Comparison of ENCODE assay signal across 1 cellular context in genomic region chr2:69012310-69013122, GRCh38.
A peak's percentile ranks its signal among the peaks of the same experiment; 100 is the strongest.
TF ChIP-seq lines count a peak whose summit lies in the region.

No MANE protein-coding gene starts in this region.

TF ChIP-seq in HepG2, 621 proteins besides CTCF, POLR2A, EP300 and RAD21 (continues in another document):
- no peak for TF ChIP-seq ZNF354B (CRISPR knock-in tag; IDR thresholded peaks at IDR 0.05)
- TF ChIP-seq ELF4 (CRISPR knock-in tag; IDR thresholded peaks at IDR 0.05; ENCODE audit: borderline replicate concordance), result no peak
- TF ChIP-seq XBP1 (CRISPR knock-in tag; IDR thresholded peaks at IDR 0.05), result no peak
- no peak for TF ChIP-seq MIER3 (CRISPR knock-in tag; IDR thresholded peaks at IDR 0.05; ENCODE audit: borderline replicate concordance)
- TF ChIP-seq MYPOP (CRISPR knock-in tag; IDR thresholded peaks at IDR 0.05), result no peak
- no peak for TF ChIP-seq ETV5 (CRISPR knock-in tag; IDR thresholded peaks at IDR 0.05; ENCODE audit: borderline replicate concordance)
- TF ChIP-seq ZFP1 (CRISPR knock-in tag; IDR thresholded peaks at IDR 0.05), result no peak
- no peak for TF ChIP-seq ARNT (IDR thresholded peaks at IDR 0.05)
- TF ChIP-seq BRD4 (CRISPR knock-in tag; IDR thresholded peaks at IDR 0.05), result no peak
- TF ChIP-seq SKI (IDR thresholded peaks at IDR 0.05; ENCODE audit: partially characterized antibody), result no peak
- no peak for TF ChIP-seq ZSCAN30 (CRISPR knock-in tag; IDR thresholded peaks at IDR 0.05)
- no peak for TF ChIP-seq ATAD3A (CRISPR knock-in tag; IDR thresholded peaks at IDR 0.05)
- TF ChIP-seq KLF16 (CRISPR knock-in tag; IDR thresholded peaks at IDR 0.05), result no peak
- no peak for TF ChIP-seq DPF2 (CRISPR knock-in tag; IDR thresholded peaks at IDR 0.05; ENCODE audit: borderline replicate concordance, low read depth)
- no peak for TF ChIP-seq ZHX2 (IDR thresholded peaks at IDR 0.05; ENCODE audit: low read depth)
- TF ChIP-seq ZHX2 (CRISPR knock-in tag; IDR thresholded peaks at IDR 0.05; ENCODE audit: borderline replicate concordance), result no peak
- no peak; the same call in 1 of the 2 replicates for TF ChIP-seq MAZ (IDR thresholded peaks at IDR 0.05; ENCODE audit: borderline replicate concordance, low read depth, low read length)
- 0 out of 2 replicates have a peak, but pooled peaks have one; percentile 22 for TF ChIP-seq MAZ (CRISPR knock-in tag; IDR thresholded peaks at IDR 0.05; ENCODE audit: low read depth)
- no peak for TF ChIP-seq ZNF296 (CRISPR knock-in tag; conservative IDR thresholded peaks at IDR 0.05)
- TF ChIP-seq ZBTB20 (CRISPR knock-in tag; IDR thresholded peaks at IDR 0.05; ENCODE audit: borderline replicate concordance, low read depth), result no peak
- TF ChIP-seq ZNF614 (CRISPR knock-in tag; IDR thresholded peaks at IDR 0.05; ENCODE audit: borderline replicate concordance), result no peak
- peak; percentile 88 for TF ChIP-seq FOSL2 (CRISPR knock-in tag; IDR thresholded peaks at IDR 0.05)
- TF ChIP-seq KDM1A (CRISPR knock-in tag; IDR thresholded peaks at IDR 0.05), result no peak; the same call in 1 of the 2 replicates
- TF ChIP-seq ZBTB26 (CRISPR knock-in tag; IDR thresholded peaks at IDR 0.05; ENCODE audit: borderline replicate concordance), result no peak
- no peak for TF ChIP-seq RFX5 (IDR thresholded peaks at IDR 0.05; ENCODE audit: low read depth, low read length)
- TF ChIP-seq POLR2G (IDR thresholded peaks at IDR 0.05; ENCODE audit: low read depth, low read length), result no peak
- TF ChIP-seq MTA1 (CRISPR knock-in tag; IDR thresholded peaks at IDR 0.05; ENCODE audit: borderline replicate concordance), result no peak
- TF ChIP-seq POGZ (CRISPR knock-in tag; IDR thresholded peaks at IDR 0.05), result no peak
- TF ChIP-seq SOX6 (IDR thresholded peaks at IDR 0.05), result no peak
- no peak for TF ChIP-seq SOX6 (CRISPR knock-in tag; IDR thresholded peaks at IDR 0.05)
- TF ChIP-seq ZNF737 (CRISPR knock-in tag; IDR thresholded peaks at IDR 0.05; ENCODE audit: borderline replicate concordance), result no peak
- TF ChIP-seq RFX3 (CRISPR knock-in tag; IDR thresholded peaks at IDR 0.05), result no peak
- peak; percentile 50 for TF ChIP-seq GATAD2A (CRISPR knock-in tag; IDR thresholded peaks at IDR 0.05)
- no peak for TF ChIP-seq ZNF563 (CRISPR knock-in tag; IDR thresholded peaks at IDR 0.05)
- no peak for TF ChIP-seq ZNF136 (CRISPR knock-in tag; IDR thresholded peaks at IDR 0.05; ENCODE audit: low read depth)
- TF ChIP-seq ZNF646 (CRISPR knock-in tag; IDR thresholded peaks at IDR 0.05), result no peak
- TF ChIP-seq KDM5B (CRISPR knock-in tag; IDR thresholded peaks at IDR 0.05; ENCODE audit: borderline replicate concordance), result no peak
- no peak for TF ChIP-seq ZNF883 (CRISPR knock-in tag; IDR thresholded peaks at IDR 0.05; ENCODE audit: not compliant biosample characterization)
- TF ChIP-seq THRA (CRISPR knock-in tag; IDR thresholded peaks at IDR 0.05; ENCODE audit: borderline replicate concordance), result peak; percentile 44; the same call in 1 of the 2 replicates
- no peak for TF ChIP-seq CREBL2 (CRISPR knock-in tag; IDR thresholded peaks at IDR 0.05; ENCODE audit: borderline replicate concordance)
- no peak for TF ChIP-seq DNMT3B (CRISPR knock-in tag; conservative IDR thresholded peaks at IDR 0.05)
- no peak for TF ChIP-seq ZXDC (CRISPR knock-in tag; IDR thresholded peaks at IDR 0.05)
- TF ChIP-seq SALL2 (CRISPR knock-in tag; IDR thresholded peaks at IDR 0.05), result no peak
- TF ChIP-seq ZNF607 (CRISPR knock-in tag; IDR thresholded peaks at IDR 0.05; ENCODE audit: borderline replicate concordance), result no peak
- no peak for TF ChIP-seq ZNF143 (CRISPR knock-in tag; IDR thresholded peaks at IDR 0.05)
- TF ChIP-seq BORCS8-MEF2B (CRISPR knock-in tag; IDR thresholded peaks at IDR 0.05), result 0 out of 2 replicates have a peak, but pooled peaks have one; percentile 12
